1 cellular context compared by ENCODE assay signal in the genomic region with DNA sequence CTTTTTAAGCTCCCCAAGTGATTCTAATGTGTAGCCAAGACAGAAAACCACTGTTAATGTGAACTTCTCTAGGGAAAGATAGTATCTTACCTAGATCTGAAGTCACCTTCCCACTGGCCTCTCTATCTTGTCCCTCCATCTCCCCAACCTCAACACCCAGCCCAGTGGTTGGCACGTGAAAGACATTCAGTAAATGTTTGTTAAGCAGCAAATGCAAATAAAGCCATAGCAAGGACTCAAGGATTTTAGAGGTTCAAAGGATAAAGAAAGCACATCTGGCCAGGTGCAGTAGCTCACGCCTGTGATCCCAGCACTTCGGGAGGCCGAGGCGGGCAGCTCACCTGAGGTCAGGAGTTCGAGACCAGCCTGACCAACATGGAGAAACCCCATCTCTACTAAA.
A peak's percentile ranks its signal among the peaks of the same experiment; 100 is the strongest.
TF ChIP-seq lines count a peak whose summit lies in the region.

No MANE protein-coding gene starts in this region.

TF ChIP-seq in HepG2, 621 proteins besides CTCF, POLR2A, EP300 and RAD21 (continued from another document):
- TF ChIP-seq, protein P1, sequence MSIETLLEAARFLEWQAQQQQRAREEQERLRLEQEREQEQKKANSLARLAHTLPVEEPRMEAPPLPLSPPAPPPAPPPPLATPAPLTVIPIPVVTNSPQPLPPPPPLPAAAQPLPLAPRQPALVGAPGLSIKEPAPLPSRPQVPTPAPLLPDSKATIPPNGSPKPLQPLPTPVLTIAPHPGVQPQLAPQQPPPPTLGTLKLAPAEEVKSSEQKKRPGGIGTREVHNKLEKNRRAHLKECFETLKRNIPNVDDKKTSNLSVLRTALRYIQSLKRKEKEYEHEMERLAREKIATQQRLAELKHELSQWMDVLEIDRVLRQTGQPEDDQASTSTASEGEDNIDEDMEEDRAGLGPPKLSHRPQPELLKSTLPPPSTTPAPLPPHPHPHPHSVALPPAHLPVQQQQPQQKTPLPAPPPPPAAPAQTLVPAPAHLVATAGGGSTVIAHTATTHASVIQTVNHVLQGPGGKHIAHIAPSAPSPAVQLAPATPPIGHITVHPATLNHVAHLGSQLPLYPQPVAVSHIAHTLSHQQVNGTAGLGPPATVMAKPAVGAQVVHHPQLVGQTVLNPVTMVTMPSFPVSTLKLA (IDR thresholded peaks at IDR 0.05): no peak
- TF ChIP-seq ZNF282 (IDR thresholded peaks at IDR 0.05; ENCODE audit: partially characterized antibody): no peak
- peak; percentile 67 for TF ChIP-seq ZNF644 (CRISPR knock-in tag; IDR thresholded peaks at IDR 0.05; ENCODE audit: low read depth)
- TF ChIP-seq, protein P2, sequence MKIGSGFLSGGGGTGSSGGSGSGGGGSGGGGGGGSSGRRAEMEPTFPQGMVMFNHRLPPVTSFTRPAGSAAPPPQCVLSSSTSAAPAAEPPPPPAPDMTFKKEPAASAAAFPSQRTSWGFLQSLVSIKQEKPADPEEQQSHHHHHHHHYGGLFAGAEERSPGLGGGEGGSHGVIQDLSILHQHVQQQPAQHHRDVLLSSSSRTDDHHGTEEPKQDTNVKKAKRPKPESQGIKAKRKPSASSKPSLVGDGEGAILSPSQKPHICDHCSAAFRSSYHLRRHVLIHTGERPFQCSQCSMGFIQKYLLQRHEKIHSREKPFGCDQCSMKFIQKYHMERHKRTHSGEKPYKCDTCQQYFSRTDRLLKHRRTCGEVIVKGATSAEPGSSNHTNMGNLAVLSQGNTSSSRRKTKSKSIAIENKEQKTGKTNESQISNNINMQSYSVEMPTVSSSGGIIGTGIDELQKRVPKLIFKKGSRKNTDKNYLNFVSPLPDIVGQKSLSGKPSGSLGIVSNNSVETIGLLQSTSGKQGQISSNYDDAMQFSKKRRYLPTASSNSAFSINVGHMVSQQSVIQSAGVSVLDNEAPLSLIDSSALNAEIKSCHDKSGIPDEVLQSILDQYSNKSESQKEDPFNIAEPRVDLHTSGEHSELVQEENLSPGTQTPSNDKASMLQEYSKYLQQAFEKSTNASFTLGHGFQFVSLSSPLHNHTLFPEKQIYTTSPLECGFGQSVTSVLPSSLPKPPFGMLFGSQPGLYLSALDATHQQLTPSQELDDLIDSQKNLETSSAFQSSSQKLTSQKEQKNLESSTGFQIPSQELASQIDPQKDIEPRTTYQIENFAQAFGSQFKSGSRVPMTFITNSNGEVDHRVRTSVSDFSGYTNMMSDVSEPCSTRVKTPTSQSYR (CRISPR knock-in tag; IDR thresholded peaks at IDR 0.05; ENCODE audit: borderline replicate concordance): no peak
- TF ChIP-seq HHEX (CRISPR knock-in tag; IDR thresholded peaks at IDR 0.05): no peak
- no peak for TF ChIP-seq FOXA1 (IDR thresholded peaks at IDR 0.05)
- peak; percentile 42; the same call in 1 of the 2 replicates for TF ChIP-seq FOXA1 (CRISPR knock-in tag; IDR thresholded peaks at IDR 0.05)
- no peak for TF ChIP-seq SCMH1 (CRISPR knock-in tag; IDR thresholded peaks at IDR 0.05; ENCODE audit: borderline replicate concordance)
- TF ChIP-seq ZNF10 (CRISPR knock-in tag; IDR thresholded peaks at IDR 0.05; ENCODE audit: borderline replicate concordance, low read depth): no peak
- peak; percentile 79 for TF ChIP-seq ZMYM4 (CRISPR knock-in tag; IDR thresholded peaks at IDR 0.05)
- TF ChIP-seq, protein P3, sequence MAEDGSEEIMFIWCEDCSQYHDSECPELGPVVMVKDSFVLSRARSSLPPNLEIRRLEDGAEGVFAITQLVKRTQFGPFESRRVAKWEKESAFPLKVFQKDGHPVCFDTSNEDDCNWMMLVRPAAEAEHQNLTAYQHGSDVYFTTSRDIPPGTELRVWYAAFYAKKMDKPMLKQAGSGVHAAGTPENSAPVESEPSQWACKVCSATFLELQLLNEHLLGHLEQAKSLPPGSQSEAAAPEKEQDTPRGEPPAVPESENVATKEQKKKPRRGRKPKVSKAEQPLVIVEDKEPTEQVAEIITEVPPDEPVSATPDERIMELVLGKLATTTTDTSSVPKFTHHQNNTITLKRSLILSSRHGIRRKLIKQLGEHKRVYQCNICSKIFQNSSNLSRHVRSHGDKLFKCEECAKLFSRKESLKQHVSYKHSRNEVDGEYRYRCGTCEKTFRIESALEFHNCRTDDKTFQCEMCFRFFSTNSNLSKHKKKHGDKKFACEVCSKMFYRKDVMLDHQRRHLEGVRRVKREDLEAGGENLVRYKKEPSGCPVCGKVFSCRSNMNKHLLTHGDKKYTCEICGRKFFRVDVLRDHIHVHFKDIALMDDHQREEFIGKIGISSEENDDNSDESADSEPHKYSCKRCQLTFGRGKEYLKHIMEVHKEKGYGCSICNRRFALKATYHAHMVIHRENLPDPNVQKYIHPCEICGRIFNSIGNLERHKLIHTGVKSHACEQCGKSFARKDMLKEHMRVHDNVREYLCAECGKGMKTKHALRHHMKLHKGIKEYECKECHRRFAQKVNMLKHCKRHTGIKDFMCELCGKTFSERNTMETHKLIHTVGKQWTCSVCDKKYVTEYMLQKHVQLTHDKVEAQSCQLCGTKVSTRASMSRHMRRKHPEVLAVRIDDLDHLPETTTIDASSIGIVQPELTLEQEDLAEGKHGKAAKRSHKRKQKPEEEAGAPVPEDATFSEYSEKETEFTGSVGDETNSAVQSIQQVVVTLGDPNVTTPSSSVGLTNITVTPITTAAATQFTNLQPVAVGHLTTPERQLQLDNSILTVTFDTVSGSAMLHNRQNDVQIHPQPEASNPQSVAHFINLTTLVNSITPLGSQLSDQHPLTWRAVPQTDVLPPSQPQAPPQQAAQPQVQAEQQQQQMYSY (CRISPR knock-in tag; IDR thresholded peaks at IDR 0.05): no peak
- 0 out of 2 replicates have a peak, but pooled peaks have one; percentile 43 for TF ChIP-seq NCOA2 (CRISPR knock-in tag; IDR thresholded peaks at IDR 0.05)
- TF ChIP-seq TCF12 (IDR thresholded peaks at IDR 0.05): no peak
- TF ChIP-seq TCF12 (CRISPR knock-in tag; IDR thresholded peaks at IDR 0.05): no peak
- TF ChIP-seq BHLHE40 (IDR thresholded peaks at IDR 0.05; ENCODE audit: low read length): peak; percentile 76
